22 cellular contexts compared by ENCODE assay signal in the genomic region with DNA sequence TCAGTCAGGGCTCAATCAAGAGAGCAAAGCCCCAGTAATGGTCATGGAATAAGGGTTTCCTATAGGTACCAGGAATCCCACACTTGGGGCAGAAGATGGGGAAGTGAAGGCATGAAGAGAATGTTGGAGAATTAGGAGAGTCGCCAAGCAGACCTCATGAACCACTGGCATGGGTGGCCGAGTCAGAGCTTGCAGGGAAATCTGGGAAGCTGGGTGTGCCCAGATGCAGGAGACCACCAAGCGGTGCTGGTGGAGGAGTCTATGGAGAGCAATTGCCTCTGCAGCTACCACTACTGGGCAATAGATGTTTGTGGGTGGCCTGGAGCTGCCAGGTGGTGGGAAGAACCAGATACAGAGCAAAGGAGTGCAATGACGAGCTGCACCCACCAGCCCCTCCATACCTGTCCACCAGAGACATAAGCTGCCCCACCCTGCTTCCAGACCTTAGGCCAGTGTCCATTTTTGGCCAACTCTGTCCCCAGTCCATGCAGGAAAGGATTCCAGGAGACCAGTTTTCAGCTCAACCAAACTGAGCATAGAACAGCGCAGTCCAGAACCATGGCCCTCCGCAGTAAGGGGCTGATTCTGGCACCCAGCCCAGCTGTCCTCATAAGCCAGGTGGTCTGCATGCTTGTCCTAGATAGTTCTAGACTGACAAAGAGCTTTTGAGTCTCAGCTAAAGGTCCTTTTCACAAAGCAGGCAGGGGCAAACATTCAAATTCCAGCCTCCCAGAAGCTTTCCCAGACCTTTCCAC.
"Had no signal": no experiment of that assay in that cellular context is flagged by ENCODE, and none has a peak within 500 bp of the region (broad histone marks: within the 10 kb centered on the region; RNA-seq: fewer than 3 reads in every experiment).

No MANE protein-coding gene starts in this region.

- H3K9me3 Mint-ChIP-seq: memory B cell; naive B cell; nephron progenitor cell; stimulated activated naive B cell treated with anti-CD40 and anti-IgM and Interleukin-4, amounts not matched to agents 10 μg/mL and 1 μg/mL and 100 μg/mL, for 72 hours; stimulated activated naive CD8-positive, alpha-beta T cell treated with anti-CD3 and anti-CD28 coated beads, Interleukin-15, amount 100 ng/mL, for 72 hours had no signal

- H3K27ac ChIP-seq: colonic mucosa, heart left ventricle, lower lobe of right lung, psoas muscle, sigmoid colon, testis, tibial nerve had no signal

- H3K27me3 ChIP-seq: colonic mucosa, heart left ventricle, sigmoid colon, testis, tibial nerve had no signal

- H3K27ac Mint-ChIP-seq: memory B cell; nephron progenitor cell; stimulated activated naive B cell treated with anti-CD40 and anti-IgM and Interleukin-4, amounts not matched to agents 10 μg/mL and 1 μg/mL and 100 μg/mL, for 72 hours; stimulated activated naive CD8-positive, alpha-beta T cell treated with anti-CD3 and anti-CD28 coated beads, Interleukin-15, amount 100 ng/mL, for 72 hours had no signal

- H3K36me3 Mint-ChIP-seq: memory B cell, naive B cell had no signal

- DNase-seq: colonic mucosa; dermis blood vessel endothelial cell; heart left ventricle; hypothalamus; left ventricle myocardium inferior; lower lobe of right lung; midbrain; naive B cell; psoas muscle; retina; sigmoid colon; stimulated activated CD4-positive, alpha-beta T cell treated with anti-CD3 and anti-CD28 coated beads, Interleukin-2, amount 100 ng/mL, for 24 hours; stimulated activated CD4-positive, alpha-beta T cell treated with anti-CD3 and anti-CD28 coated beads, Interleukin-4, amount 100 ng/mL, for 4 hours; stimulated activated naive B cell treated with anti-CD40 and anti-IgM and Interleukin-4, amounts not matched to agents 10 μg/mL and 1 μg/mL and 100 μg/mL, for 72 hours; stimulated activated naive CD8-positive, alpha-beta T cell treated with anti-CD3 and anti-CD28 coated beads, Interleukin-15, amount 100 ng/mL, for 72 hours; testis had no signal

- FAIRE-seq: frontal cortex, keratinocyte had no signal

- H3K36me3 ChIP-seq: colonic mucosa, heart left ventricle, left ventricle myocardium inferior, lower lobe of right lung, sigmoid colon, tibial nerve had no signal

- H3K4me1 ChIP-seq: colonic mucosa had no signal

- H3K4me3 ChIP-seq: colonic mucosa, heart left ventricle, left ventricle myocardium inferior, lower lobe of right lung, psoas muscle, sigmoid colon, skin epidermis, testis, tibial nerve had no signal

- H3K9me3 ChIP-seq: colonic mucosa, heart left ventricle, left ventricle myocardium inferior, lower lobe of right lung, psoas muscle, sigmoid colon, testis, tibial nerve had no signal

- H3K4me3 Mint-ChIP-seq: memory B cell; naive B cell; stimulated activated naive B cell treated with anti-CD40 and anti-IgM and Interleukin-4, amounts not matched to agents 10 μg/mL and 1 μg/mL and 100 μg/mL, for 72 hours; stimulated activated naive CD8-positive, alpha-beta T cell treated with anti-CD3 and anti-CD28 coated beads, Interleukin-15, amount 100 ng/mL, for 72 hours had no signal
